In the genomic region with DNA sequence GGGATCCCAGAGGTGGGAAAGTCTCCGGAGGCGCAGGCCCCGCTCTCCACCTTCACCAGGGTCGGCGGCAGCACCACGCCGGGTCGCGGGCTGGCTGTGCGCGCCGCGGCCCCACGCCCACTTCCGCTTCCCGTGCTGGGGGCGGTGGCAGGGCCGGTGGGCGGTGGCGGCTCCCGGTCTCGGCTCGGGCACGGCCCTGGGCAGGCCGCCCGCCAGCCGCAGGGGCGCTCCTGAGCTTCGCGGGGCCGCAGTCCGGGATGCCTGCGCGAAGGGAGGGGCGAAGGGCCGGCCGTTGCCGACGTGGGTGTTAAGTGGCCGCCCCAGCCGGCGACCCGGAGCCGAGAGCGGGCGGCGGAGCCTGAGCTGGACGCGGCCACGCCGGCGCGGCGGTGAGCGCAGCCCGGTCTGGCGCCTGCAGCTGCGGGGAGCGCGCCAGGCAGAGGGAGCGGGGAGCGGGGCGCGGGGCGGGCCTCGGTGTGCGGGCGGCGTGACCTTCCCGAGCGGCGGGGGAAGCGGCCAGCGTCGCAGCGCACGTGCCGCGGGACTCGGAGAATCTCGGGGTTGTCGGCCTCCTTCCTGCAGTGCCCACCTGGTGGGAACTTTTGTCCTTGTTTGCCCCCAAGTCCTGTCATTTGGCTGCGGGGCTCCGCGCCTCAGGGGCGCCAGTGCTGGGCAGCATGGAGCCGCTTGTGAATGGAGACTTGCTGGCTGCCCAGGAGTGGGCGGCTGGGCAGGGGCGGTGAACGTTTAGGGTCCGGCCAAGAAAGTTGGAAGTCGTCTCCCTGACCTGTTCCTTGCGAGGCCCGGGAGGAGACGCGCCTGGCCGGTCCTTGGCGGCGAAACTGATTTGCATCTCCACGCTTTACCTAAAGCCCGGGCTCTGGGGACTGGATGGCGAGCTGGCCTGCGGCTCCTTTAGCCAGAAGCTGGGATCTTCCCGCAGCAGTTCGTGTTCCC, we compare ENCODE assay signal across 1 cellular context.
TF ChIP-seq lines count a peak whose summit lies in the region.

A gene (plus strand): TSS at position 337 of the 957 bp plus-strand sequence. CDS start 3,616 bp downstream, outside the sequence.

TF ChIP-seq in WTC11, 78 proteins besides CTCF, POLR2A, EP300 and RAD21 (continued from another document):
- TF ChIP-seq, protein P1, sequence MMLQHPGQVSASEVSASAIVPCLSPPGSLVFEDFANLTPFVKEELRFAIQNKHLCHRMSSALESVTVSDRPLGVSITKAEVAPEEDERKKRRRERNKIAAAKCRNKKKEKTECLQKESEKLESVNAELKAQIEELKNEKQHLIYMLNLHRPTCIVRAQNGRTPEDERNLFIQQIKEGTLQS (CRISPR knock-in tag; conservative IDR thresholded peaks at IDR 0.05), result no peak
- TF ChIP-seq, protein P2, sequence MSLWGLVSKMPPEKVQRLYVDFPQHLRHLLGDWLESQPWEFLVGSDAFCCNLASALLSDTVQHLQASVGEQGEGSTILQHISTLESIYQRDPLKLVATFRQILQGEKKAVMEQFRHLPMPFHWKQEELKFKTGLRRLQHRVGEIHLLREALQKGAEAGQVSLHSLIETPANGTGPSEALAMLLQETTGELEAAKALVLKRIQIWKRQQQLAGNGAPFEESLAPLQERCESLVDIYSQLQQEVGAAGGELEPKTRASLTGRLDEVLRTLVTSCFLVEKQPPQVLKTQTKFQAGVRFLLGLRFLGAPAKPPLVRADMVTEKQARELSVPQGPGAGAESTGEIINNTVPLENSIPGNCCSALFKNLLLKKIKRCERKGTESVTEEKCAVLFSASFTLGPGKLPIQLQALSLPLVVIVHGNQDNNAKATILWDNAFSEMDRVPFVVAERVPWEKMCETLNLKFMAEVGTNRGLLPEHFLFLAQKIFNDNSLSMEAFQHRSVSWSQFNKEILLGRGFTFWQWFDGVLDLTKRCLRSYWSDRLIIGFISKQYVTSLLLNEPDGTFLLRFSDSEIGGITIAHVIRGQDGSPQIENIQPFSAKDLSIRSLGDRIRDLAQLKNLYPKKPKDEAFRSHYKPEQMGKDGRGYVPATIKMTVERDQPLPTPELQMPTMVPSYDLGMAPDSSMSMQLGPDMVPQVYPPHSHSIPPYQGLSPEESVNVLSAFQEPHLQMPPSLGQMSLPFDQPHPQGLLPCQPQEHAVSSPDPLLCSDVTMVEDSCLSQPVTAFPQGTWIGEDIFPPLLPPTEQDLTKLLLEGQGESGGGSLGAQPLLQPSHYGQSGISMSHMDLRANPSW (CRISPR knock-in tag; conservative IDR thresholded peaks at IDR 0.05; ENCODE audit: low read depth), result peak; percentile 82; the same call in 1 of the 2 replicates
- TF ChIP-seq, protein P3, sequence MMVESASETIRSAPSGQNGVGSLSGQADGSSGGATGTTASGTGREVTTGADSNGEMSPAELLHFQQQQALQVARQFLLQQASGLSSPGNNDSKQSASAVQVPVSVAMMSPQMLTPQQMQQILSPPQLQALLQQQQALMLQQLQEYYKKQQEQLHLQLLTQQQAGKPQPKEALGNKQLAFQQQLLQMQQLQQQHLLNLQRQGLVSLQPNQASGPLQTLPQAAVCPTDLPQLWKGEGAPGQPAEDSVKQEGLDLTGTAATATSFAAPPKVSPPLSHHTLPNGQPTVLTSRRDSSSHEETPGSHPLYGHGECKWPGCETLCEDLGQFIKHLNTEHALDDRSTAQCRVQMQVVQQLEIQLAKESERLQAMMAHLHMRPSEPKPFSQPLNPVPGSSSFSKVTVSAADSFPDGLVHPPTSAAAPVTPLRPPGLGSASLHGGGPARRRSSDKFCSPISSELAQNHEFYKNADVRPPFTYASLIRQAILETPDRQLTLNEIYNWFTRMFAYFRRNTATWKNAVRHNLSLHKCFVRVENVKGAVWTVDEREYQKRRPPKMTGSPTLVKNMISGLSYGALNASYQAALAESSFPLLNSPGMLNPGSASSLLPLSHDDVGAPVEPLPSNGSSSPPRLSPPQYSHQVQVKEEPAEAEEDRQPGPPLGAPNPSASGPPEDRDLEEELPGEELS (CRISPR knock-in tag; IDR thresholded peaks at IDR 0.05), result peak; percentile 21
- TF ChIP-seq SP1 (CRISPR knock-in tag; conservative IDR thresholded peaks at IDR 0.05) (peak; percentile 92), ZNF416 (CRISPR knock-in tag; IDR thresholded peaks at IDR 0.05) (no peak), ZNF423 (CRISPR knock-in tag; IDR thresholded peaks at IDR 0.05) (peak; percentile 45; the same call in 1 of the 2 replicates), SMAD3 (CRISPR knock-in tag; IDR thresholded peaks at IDR 0.05; ENCODE audit: borderline replicate concordance) (no peak), ZNF671 (CRISPR knock-in tag; IDR thresholded peaks at IDR 0.05) (no peak), OVOL2 (CRISPR knock-in tag; IDR thresholded peaks at IDR 0.05; ENCODE audit: borderline replicate concordance) (no peak), ZNF232 (CRISPR knock-in tag; IDR thresholded peaks at IDR 0.05) (0 out of 2 replicates have a peak, but pooled peaks have one; percentile 43), KAT7 (CRISPR knock-in tag; IDR thresholded peaks at IDR 0.05; ENCODE audit: borderline replicate concordance) (peak; percentile 94), FOXP1 (CRISPR knock-in tag; IDR thresholded peaks at IDR 0.05; ENCODE audit: borderline replicate concordance) (peak; percentile 97), ATF1 (CRISPR knock-in tag; IDR thresholded peaks at IDR 0.05) (no peak), MXD4 (CRISPR knock-in tag; IDR thresholded peaks at IDR 0.05; ENCODE audit: borderline replicate concordance) (no peak)
- TF ChIP-seq, protein P4, sequence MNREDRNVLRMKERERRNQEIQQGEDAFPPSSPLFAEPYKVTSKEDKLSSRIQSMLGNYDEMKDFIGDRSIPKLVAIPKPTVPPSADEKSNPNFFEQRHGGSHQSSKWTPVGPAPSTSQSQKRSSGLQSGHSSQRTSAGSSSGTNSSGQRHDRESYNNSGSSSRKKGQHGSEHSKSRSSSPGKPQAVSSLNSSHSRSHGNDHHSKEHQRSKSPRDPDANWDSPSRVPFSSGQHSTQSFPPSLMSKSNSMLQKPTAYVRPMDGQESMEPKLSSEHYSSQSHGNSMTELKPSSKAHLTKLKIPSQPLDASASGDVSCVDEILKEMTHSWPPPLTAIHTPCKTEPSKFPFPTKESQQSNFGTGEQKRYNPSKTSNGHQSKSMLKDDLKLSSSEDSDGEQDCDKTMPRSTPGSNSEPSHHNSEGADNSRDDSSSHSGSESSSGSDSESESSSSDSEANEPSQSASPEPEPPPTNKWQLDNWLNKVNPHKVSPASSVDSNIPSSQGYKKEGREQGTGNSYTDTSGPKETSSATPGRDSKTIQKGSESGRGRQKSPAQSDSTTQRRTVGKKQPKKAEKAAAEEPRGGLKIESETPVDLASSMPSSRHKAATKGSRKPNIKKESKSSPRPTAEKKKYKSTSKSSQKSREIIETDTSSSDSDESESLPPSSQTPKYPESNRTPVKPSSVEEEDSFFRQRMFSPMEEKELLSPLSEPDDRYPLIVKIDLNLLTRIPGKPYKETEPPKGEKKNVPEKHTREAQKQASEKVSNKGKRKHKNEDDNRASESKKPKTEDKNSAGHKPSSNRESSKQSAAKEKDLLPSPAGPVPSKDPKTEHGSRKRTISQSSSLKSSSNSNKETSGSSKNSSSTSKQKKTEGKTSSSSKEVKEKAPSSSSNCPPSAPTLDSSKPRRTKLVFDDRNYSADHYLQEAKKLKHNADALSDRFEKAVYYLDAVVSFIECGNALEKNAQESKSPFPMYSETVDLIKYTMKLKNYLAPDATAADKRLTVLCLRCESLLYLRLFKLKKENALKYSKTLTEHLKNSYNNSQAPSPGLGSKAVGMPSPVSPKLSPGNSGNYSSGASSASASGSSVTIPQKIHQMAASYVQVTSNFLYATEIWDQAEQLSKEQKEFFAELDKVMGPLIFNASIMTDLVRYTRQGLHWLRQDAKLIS (CRISPR knock-in tag; IDR thresholded peaks at IDR 0.05; ENCODE audit: borderline replicate concordance), result no peak
- TF ChIP-seq, protein P5, sequence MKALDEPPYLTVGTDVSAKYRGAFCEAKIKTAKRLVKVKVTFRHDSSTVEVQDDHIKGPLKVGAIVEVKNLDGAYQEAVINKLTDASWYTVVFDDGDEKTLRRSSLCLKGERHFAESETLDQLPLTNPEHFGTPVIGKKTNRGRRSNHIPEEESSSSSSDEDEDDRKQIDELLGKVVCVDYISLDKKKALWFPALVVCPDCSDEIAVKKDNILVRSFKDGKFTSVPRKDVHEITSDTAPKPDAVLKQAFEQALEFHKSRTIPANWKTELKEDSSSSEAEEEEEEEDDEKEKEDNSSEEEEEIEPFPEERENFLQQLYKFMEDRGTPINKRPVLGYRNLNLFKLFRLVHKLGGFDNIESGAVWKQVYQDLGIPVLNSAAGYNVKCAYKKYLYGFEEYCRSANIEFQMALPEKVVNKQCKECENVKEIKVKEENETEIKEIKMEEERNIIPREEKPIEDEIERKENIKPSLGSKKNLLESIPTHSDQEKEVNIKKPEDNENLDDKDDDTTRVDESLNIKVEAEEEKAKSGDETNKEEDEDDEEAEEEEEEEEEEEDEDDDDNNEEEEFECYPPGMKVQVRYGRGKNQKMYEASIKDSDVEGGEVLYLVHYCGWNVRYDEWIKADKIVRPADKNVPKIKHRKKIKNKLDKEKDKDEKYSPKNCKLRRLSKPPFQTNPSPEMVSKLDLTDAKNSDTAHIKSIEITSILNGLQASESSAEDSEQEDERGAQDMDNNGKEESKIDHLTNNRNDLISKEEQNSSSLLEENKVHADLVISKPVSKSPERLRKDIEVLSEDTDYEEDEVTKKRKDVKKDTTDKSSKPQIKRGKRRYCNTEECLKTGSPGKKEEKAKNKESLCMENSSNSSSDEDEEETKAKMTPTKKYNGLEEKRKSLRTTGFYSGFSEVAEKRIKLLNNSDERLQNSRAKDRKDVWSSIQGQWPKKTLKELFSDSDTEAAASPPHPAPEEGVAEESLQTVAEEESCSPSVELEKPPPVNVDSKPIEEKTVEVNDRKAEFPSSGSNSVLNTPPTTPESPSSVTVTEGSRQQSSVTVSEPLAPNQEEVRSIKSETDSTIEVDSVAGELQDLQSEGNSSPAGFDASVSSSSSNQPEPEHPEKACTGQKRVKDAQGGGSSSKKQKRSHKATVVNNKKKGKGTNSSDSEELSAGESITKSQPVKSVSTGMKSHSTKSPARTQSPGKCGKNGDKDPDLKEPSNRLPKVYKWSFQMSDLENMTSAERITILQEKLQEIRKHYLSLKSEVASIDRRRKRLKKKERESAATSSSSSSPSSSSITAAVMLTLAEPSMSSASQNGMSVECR (CRISPR knock-in tag; IDR thresholded peaks at IDR 0.05; ENCODE audit: borderline replicate concordance), result no peak
- TF ChIP-seq, protein P6, sequence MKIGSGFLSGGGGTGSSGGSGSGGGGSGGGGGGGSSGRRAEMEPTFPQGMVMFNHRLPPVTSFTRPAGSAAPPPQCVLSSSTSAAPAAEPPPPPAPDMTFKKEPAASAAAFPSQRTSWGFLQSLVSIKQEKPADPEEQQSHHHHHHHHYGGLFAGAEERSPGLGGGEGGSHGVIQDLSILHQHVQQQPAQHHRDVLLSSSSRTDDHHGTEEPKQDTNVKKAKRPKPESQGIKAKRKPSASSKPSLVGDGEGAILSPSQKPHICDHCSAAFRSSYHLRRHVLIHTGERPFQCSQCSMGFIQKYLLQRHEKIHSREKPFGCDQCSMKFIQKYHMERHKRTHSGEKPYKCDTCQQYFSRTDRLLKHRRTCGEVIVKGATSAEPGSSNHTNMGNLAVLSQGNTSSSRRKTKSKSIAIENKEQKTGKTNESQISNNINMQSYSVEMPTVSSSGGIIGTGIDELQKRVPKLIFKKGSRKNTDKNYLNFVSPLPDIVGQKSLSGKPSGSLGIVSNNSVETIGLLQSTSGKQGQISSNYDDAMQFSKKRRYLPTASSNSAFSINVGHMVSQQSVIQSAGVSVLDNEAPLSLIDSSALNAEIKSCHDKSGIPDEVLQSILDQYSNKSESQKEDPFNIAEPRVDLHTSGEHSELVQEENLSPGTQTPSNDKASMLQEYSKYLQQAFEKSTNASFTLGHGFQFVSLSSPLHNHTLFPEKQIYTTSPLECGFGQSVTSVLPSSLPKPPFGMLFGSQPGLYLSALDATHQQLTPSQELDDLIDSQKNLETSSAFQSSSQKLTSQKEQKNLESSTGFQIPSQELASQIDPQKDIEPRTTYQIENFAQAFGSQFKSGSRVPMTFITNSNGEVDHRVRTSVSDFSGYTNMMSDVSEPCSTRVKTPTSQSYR (CRISPR knock-in tag; IDR thresholded peaks at IDR 0.05), result no peak
- TF ChIP-seq, protein P7, sequence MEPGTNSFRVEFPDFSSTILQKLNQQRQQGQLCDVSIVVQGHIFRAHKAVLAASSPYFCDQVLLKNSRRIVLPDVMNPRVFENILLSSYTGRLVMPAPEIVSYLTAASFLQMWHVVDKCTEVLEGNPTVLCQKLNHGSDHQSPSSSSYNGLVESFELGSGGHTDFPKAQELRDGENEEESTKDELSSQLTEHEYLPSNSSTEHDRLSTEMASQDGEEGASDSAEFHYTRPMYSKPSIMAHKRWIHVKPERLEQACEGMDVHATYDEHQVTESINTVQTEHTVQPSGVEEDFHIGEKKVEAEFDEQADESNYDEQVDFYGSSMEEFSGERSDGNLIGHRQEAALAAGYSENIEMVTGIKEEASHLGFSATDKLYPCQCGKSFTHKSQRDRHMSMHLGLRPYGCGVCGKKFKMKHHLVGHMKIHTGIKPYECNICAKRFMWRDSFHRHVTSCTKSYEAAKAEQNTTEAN (CRISPR knock-in tag; IDR thresholded peaks at IDR 0.05), result 0 out of 2 replicates have a peak, but pooled peaks have one; percentile 36
- TF ChIP-seq, protein P8, sequence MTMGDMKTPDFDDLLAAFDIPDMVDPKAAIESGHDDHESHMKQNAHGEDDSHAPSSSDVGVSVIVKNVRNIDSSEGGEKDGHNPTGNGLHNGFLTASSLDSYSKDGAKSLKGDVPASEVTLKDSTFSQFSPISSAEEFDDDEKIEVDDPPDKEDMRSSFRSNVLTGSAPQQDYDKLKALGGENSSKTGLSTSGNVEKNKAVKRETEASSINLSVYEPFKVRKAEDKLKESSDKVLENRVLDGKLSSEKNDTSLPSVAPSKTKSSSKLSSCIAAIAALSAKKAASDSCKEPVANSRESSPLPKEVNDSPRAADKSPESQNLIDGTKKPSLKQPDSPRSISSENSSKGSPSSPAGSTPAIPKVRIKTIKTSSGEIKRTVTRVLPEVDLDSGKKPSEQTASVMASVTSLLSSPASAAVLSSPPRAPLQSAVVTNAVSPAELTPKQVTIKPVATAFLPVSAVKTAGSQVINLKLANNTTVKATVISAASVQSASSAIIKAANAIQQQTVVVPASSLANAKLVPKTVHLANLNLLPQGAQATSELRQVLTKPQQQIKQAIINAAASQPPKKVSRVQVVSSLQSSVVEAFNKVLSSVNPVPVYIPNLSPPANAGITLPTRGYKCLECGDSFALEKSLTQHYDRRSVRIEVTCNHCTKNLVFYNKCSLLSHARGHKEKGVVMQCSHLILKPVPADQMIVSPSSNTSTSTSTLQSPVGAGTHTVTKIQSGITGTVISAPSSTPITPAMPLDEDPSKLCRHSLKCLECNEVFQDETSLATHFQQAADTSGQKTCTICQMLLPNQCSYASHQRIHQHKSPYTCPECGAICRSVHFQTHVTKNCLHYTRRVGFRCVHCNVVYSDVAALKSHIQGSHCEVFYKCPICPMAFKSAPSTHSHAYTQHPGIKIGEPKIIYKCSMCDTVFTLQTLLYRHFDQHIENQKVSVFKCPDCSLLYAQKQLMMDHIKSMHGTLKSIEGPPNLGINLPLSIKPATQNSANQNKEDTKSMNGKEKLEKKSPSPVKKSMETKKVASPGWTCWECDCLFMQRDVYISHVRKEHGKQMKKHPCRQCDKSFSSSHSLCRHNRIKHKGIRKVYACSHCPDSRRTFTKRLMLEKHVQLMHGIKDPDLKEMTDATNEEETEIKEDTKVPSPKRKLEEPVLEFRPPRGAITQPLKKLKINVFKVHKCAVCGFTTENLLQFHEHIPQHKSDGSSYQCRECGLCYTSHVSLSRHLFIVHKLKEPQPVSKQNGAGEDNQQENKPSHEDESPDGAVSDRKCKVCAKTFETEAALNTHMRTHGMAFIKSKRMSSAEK (CRISPR knock-in tag; IDR thresholded peaks at IDR 0.05; ENCODE audit: borderline replicate concordance), result no peak
- TF ChIP-seq, protein P9, sequence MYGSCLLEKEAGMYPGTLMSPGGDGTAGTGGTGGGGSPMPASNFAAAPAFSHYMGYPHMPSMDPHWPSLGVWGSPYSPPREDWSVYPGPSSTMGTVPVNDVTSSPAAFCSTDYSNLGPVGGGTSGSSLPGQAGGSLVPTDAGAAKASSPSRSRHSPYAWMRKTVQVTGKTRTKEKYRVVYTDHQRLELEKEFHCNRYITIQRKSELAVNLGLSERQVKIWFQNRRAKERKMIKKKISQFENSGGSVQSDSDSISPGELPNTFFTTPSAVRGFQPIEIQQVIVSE (CRISPR knock-in tag; IDR thresholded peaks at IDR 0.05; ENCODE audit: borderline replicate concordance), result no peak
